1 cellular context compared by ENCODE assay signal in the genomic region with DNA sequence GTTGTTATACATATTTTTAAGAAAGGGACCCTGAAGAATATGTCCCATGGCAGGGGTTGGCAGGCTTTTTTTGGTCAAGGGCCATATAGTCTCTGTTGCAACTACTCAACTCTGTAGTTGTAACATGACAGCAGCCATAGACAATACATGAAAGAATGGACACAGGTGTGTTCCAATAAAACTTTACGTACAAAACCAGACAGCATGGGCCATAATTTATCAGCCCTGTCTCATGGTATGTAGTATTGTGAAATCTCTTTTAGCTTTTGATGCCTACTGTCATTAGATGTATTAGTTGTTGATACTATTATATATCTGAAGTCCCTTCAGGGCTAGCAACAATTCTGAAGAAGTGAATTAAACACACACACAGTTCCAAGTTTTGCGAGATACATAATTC.
TF ChIP-seq lines count a peak whose summit lies in the region.

No MANE protein-coding gene starts in this region.

TF ChIP-seq in K562, 482 proteins besides CTCF, POLR2A, EP300 and RAD21:
- TF ChIP-seq PTBP1 (IDR thresholded peaks at IDR 0.05; ENCODE audit: low read depth, low read length), result no peak
- TF ChIP-seq, protein P1, sequence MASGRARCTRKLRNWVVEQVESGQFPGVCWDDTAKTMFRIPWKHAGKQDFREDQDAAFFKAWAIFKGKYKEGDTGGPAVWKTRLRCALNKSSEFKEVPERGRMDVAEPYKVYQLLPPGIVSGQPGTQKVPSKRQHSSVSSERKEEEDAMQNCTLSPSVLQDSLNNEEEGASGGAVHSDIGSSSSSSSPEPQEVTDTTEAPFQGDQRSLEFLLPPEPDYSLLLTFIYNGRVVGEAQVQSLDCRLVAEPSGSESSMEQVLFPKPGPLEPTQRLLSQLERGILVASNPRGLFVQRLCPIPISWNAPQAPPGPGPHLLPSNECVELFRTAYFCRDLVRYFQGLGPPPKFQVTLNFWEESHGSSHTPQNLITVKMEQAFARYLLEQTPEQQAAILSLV (tag; IDR thresholded peaks at IDR 0.05), result no peak
- TF ChIP-seq, protein P2, sequence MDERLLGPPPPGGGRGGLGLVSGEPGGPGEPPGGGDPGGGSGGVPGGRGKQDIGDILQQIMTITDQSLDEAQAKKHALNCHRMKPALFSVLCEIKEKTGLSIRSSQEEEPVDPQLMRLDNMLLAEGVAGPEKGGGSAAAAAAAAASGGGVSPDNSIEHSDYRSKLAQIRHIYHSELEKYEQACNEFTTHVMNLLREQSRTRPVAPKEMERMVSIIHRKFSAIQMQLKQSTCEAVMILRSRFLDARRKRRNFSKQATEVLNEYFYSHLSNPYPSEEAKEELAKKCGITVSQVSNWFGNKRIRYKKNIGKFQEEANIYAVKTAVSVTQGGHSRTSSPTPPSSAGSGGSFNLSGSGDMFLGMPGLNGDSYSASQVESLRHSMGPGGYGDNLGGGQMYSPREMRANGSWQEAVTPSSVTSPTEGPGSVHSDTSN (CRISPR knock-in tag; IDR thresholded peaks at IDR 0.05; ENCODE audit: low read depth), result no peak
- TF ChIP-seq, protein P2 (tag; conservative IDR thresholded peaks at IDR 0.05; ENCODE audit: low read depth), result 0 out of 2 replicates have a peak, but pooled peaks have one; percentile 19
- TF ChIP-seq CEBPG (CRISPR knock-in tag; IDR thresholded peaks at IDR 0.05), result no peak
- peak in 1 of 2 experiments; percentile 44; a peak in 1 of 4 replicates for TF ChIP-seq CEBPG (tag; conservative IDR thresholded peaks at IDR 0.05 in 1 of 2, IDR thresholded peaks at IDR 0.05 in 1 of 2)
- TF ChIP-seq ZBTB40 (IDR thresholded peaks at IDR 0.05), result peak; percentile 85
- peak; percentile 70; the same call in 1 of the 2 replicates for TF ChIP-seq ZBTB40 (CRISPR knock-in tag; IDR thresholded peaks at IDR 0.05)
- TF ChIP-seq CEBPB (tag; IDR thresholded peaks at IDR 0.05), result peak; percentile 69
